Comparison of ENCODE assay signal across 1 cellular context in genomic region chr15:64381000-64381751, GRCh38.
A peak's percentile ranks its signal among the peaks of the same experiment; 100 is the strongest.
TF ChIP-seq lines count a peak whose summit lies in the region.

Gene PCLAF (minus strand): TSS chr15:64381441. CDS start chr15:64381371, 70 bp downstream.

TF ChIP-seq in HepG2, 621 proteins besides CTCF, POLR2A, EP300 and RAD21 (continued from another document and continues in another):
- TF ChIP-seq, protein P1, sequence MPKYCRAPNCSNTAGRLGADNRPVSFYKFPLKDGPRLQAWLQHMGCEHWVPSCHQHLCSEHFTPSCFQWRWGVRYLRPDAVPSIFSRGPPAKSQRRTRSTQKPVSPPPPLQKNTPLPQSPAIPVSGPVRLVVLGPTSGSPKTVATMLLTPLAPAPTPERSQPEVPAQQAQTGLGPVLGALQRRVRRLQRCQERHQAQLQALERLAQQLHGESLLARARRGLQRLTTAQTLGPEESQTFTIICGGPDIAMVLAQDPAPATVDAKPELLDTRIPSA (CRISPR knock-in tag; IDR thresholded peaks at IDR 0.05; ENCODE audit: borderline replicate concordance) = no peak
- TF ChIP-seq ZNF646 (CRISPR knock-in tag; IDR thresholded peaks at IDR 0.05) = no peak
- 0 out of 2 replicates have a peak, but pooled peaks have one; percentile 14 for TF ChIP-seq FOXK1 (CRISPR knock-in tag; IDR thresholded peaks at IDR 0.05; ENCODE audit: borderline replicate concordance, low read depth)
- TF ChIP-seq CREB1 (IDR thresholded peaks at IDR 0.05) = peak; percentile 79
- peak; percentile 91 for TF ChIP-seq CREB1 (CRISPR knock-in tag; IDR thresholded peaks at IDR 0.05)
- peak; percentile 60; the same call in 1 of the 2 replicates for TF ChIP-seq SRY (CRISPR knock-in tag; IDR thresholded peaks at IDR 0.05)
- TF ChIP-seq TFDP1 (CRISPR knock-in tag; IDR thresholded peaks at IDR 0.05; ENCODE audit: borderline replicate concordance) = peak; percentile 98
- TF ChIP-seq KDM3A (CRISPR knock-in tag; IDR thresholded peaks at IDR 0.05; ENCODE audit: low read depth) = 0 out of 2 replicates have a peak, but pooled peaks have one; percentile 29
- TF ChIP-seq RNF2 (conservative IDR thresholded peaks at IDR 0.05; ENCODE audit: low read depth) = no peak
- TF ChIP-seq ZKSCAN5 (CRISPR knock-in tag; IDR thresholded peaks at IDR 0.05) = no peak
- TF ChIP-seq NFYC (CRISPR knock-in tag; IDR thresholded peaks at IDR 0.05) = peak; percentile 98
- peak; percentile 61; the same call in 1 of the 2 replicates for TF ChIP-seq FOXC1 (CRISPR knock-in tag; IDR thresholded peaks at IDR 0.05; ENCODE audit: borderline replicate concordance)
- TF ChIP-seq, protein P2, sequence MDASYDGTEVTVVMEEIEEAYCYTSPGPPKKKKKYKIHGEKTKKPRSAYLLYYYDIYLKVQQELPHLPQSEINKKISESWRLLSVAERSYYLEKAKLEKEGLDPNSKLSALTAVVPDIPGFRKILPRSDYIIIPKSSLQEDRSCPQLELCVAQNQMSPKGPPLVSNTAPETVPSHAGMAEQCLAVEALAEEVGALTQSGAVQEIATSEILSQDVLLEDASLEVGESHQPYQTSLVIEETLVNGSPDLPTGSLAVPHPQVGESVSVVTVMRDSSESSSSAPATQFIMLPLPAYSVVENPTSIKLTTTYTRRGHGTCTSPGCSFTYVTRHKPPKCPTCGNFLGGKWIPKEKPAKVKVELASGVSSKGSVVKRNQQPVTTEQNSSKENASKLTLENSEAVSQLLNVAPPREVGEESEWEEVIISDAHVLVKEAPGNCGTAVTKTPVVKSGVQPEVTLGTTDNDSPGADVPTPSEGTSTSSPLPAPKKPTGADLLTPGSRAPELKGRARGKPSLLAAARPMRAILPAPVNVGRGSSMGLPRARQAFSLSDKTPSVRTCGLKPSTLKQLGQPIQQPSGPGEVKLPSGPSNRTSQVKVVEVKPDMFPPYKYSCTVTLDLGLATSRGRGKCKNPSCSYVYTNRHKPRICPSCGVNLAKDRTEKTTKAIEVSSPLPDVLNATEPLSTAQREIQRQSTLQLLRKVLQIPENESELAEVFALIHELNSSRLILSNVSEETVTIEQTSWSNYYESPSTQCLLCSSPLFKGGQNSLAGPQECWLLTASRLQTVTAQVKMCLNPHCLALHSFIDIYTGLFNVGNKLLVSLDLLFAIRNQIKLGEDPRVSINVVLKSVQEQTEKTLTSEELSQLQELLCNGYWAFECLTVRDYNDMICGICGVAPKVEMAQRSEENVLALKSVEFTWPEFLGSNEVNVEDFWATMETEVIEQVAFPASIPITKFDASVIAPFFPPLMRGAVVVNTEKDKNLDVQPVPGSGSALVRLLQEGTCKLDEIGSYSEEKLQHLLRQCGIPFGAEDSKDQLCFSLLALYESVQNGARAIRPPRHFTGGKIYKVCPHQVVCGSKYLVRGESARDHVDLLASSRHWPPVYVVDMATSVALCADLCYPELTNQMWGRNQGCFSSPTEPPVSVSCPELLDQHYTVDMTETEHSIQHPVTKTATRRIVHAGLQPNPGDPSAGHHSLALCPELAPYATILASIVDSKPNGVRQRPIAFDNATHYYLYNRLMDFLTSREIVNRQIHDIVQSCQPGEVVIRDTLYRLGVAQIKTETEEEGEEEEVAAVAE (CRISPR knock-in tag; IDR thresholded peaks at IDR 0.05; ENCODE audit: borderline replicate concordance) = peak; percentile 31
- TF ChIP-seq, protein P3, sequence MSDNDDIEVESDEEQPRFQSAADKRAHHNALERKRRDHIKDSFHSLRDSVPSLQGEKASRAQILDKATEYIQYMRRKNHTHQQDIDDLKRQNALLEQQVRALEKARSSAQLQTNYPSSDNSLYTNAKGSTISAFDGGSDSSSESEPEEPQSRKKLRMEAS (IDR thresholded peaks at IDR 0.05) = peak; percentile 37; the same call in 1 of the 2 replicates
- no peak for TF ChIP-seq NCOR1 (IDR thresholded peaks at IDR 0.05; ENCODE audit: borderline replicate concordance, low read length)
- peak; percentile 45; the same call in 1 of the 2 replicates for TF ChIP-seq SPEN (CRISPR knock-in tag; IDR thresholded peaks at IDR 0.05; ENCODE audit: low read depth)
- TF ChIP-seq NONO (IDR thresholded peaks at IDR 0.05) = no peak
- TF ChIP-seq NONO (CRISPR knock-in tag; conservative IDR thresholded peaks at IDR 0.05) = 0 out of 2 replicates have a peak, but pooled peaks have one; percentile 37
- peak; percentile 27 for TF ChIP-seq TEAD3 (CRISPR knock-in tag; optimal IDR thresholded peaks at IDR 0.05; ENCODE audit: borderline replicate concordance)
- TF ChIP-seq DR1 (CRISPR knock-in tag; IDR thresholded peaks at IDR 0.05) = peak; percentile 62; the same call in 1 of the 2 replicates
- TF ChIP-seq POLR2AphosphoS5 (IDR thresholded peaks at IDR 0.05; ENCODE audit: low read depth, low read length) = peak; percentile 89
- TF ChIP-seq PAXIP1 (CRISPR knock-in tag; conservative IDR thresholded peaks at IDR 0.05) = no peak
- TF ChIP-seq ETV5 (CRISPR knock-in tag; IDR thresholded peaks at IDR 0.05; ENCODE audit: borderline replicate concordance) = peak; percentile 16; the same call in 1 of the 2 replicates
- no peak for TF ChIP-seq ZNF615 (CRISPR knock-in tag; IDR thresholded peaks at IDR 0.05; ENCODE audit: borderline replicate concordance)
- peak; percentile 24; the same call in 1 of the 2 replicates for TF ChIP-seq ATF7-NPFF (CRISPR knock-in tag; IDR thresholded peaks at IDR 0.05; ENCODE audit: low read depth)
- TF ChIP-seq KDM2A (CRISPR knock-in tag; IDR thresholded peaks at IDR 0.05; ENCODE audit: borderline replicate concordance, low read depth) = peak; percentile 27; the same call in 1 of the 2 replicates
- TF ChIP-seq ZNF761 (CRISPR knock-in tag; conservative IDR thresholded peaks at IDR 0.05) = no peak
- no peak for TF ChIP-seq MTA1 (CRISPR knock-in tag; IDR thresholded peaks at IDR 0.05; ENCODE audit: borderline replicate concordance)
- peak; percentile 67; the same call in 1 of the 2 replicates for TF ChIP-seq MYC (CRISPR knock-in tag; IDR thresholded peaks at IDR 0.05; ENCODE audit: borderline replicate concordance)
- no peak for TF ChIP-seq ZNF263 (CRISPR knock-in tag; IDR thresholded peaks at IDR 0.05)
- 0 out of 2 replicates have a peak, but pooled peaks have one; percentile 10 for TF ChIP-seq NR2C2 (CRISPR knock-in tag; IDR thresholded peaks at IDR 0.05; ENCODE audit: borderline replicate concordance)
- TF ChIP-seq NRL (CRISPR knock-in tag; IDR thresholded peaks at IDR 0.05; ENCODE audit: borderline replicate concordance) = peak; percentile 49; the same call in 1 of the 2 replicates
- TF ChIP-seq, protein P4, sequence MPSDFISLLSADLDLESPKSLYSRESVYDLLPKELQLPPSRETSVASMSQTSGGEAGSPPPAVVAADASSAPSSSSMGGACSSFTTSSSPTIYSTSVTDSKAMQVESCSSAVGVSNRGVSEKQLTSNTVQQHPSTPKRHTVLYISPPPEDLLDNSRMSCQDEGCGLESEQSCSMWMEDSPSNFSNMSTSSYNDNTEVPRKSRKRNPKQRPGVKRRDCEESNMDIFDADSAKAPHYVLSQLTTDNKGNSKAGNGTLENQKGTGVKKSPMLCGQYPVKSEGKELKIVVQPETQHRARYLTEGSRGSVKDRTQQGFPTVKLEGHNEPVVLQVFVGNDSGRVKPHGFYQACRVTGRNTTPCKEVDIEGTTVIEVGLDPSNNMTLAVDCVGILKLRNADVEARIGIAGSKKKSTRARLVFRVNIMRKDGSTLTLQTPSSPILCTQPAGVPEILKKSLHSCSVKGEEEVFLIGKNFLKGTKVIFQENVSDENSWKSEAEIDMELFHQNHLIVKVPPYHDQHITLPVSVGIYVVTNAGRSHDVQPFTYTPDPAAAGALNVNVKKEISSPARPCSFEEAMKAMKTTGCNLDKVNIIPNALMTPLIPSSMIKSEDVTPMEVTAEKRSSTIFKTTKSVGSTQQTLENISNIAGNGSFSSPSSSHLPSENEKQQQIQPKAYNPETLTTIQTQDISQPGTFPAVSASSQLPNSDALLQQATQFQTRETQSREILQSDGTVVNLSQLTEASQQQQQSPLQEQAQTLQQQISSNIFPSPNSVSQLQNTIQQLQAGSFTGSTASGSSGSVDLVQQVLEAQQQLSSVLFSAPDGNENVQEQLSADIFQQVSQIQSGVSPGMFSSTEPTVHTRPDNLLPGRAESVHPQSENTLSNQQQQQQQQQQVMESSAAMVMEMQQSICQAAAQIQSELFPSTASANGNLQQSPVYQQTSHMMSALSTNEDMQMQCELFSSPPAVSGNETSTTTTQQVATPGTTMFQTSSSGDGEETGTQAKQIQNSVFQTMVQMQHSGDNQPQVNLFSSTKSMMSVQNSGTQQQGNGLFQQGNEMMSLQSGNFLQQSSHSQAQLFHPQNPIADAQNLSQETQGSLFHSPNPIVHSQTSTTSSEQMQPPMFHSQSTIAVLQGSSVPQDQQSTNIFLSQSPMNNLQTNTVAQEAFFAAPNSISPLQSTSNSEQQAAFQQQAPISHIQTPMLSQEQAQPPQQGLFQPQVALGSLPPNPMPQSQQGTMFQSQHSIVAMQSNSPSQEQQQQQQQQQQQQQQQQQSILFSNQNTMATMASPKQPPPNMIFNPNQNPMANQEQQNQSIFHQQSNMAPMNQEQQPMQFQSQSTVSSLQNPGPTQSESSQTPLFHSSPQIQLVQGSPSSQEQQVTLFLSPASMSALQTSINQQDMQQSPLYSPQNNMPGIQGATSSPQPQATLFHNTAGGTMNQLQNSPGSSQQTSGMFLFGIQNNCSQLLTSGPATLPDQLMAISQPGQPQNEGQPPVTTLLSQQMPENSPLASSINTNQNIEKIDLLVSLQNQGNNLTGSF (CRISPR knock-in tag; IDR thresholded peaks at IDR 0.05) = 0 out of 2 replicates have a peak, but pooled peaks have one; percentile 26
